In the genomic region with DNA sequence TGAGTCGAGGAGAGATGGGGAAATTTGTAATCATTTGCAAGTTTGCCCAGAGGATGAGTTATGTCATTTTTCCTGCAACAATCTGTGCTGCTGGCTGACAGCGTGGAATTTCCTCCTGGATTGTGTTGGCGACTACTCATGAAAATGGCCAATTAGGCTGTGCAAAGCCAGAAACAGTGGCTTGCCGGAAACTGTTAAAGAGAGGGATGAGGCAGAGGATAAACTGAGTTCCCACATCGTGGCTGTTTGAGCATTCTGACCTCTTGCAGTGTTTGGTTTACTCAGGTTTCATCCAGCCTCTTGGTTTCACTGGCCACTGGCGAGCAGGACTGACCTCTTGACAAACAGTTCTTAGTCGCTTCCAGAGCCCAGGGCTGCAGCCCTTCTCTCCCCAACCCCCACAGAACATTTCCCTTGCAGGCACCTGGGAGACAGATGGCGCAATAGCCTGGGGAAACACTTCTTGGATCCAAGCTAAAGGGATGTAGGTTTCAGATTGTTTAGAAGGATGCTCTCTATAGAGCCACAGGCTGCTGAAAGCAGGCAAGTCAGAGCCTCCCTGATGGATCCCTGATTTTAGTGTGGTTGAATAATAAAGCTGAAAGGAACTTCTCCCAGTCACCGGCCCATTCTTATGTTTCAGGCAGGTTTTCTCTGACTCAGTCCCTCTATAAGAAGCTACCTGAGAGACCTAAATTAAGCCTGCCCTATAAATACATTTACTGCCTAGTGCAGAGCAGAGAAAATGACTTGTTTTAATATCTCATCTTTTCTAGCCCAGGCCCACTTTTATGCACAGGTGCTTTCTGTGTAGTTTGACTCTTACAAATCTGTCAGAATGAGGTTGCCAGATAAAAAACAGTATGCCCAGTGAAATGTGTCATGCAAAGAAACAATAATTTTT, we compare ENCODE assay signal across 8 cellular contexts.
DNase-seq lines count a peak whose midpoint lies in the region; ATAC-seq and TF ChIP-seq lines count a peak whose summit lies in the region.

No MANE protein-coding gene starts in this region.

- ATAC-seq in HG03045 (IDR thresholded peaks at IDR 0.05; ENCODE audit: unreplicated experiment) = no peak
- no peak for ATAC-seq in HG03565 (IDR thresholded peaks at IDR 0.05; ENCODE audit: unreplicated experiment)
- no peak for ATAC-seq in HG02973 (IDR thresholded peaks at IDR 0.05; ENCODE audit: unreplicated experiment)
- no peak for ATAC-seq in GM18873 (IDR thresholded peaks at IDR 0.05; ENCODE audit: low FRiP score, unreplicated experiment)

- no peak for TF ChIP-seq CTCF in fibroblast of mammary gland (conservative IDR thresholded peaks at IDR 0.05; ENCODE audit: control insufficient read depth, insufficient read depth, low read depth, low read length)
- TF ChIP-seq CTCF in ovary (IDR thresholded peaks at IDR 0.05) = peak in 1 of 3 donors; percentile 14

- DNase-seq in EH (ENCODE audit: low read depth) = peak; percentile 97
- DNase-seq in NCI-H82 (lab: John Stamatoyannopoulos, UW) = peak; percentile 83
- peak; percentile 92 for DNase-seq in fibroblast of mammary gland (ENCODE audit: low read depth)
- peak; percentile 54 to 65 (median 55) for DNase-seq in ovary

- H3K4me3 ChIP-seq in fibroblast of mammary gland (ENCODE audit: control insufficient read depth, low read depth, low read length) (no peak overlapping the region), ovary (no peak overlapping the region)

- no peak for TF ChIP-seq POLR2A in ovary (IDR thresholded peaks at IDR 0.05)

- no peaks in the 10 kb centered on the region for H3K9me3 ChIP-seq in ovary

- no peak overlapping the region for H3K27ac ChIP-seq in ovary

- peaks cover 7% of the 10 kb centered on the region for H3K4me1 ChIP-seq in ovary (ENCODE audit: insufficient read depth)

- intact Hi-C loops in ovary (cut with DNase I) = no loop called here

- TF ChIP-seq EP300 in ovary (IDR thresholded peaks at IDR 0.05) = no peak

- 7 to 9% (median 7%) methylated on average over 9 of the region's 9 CpGs for WGBS in ovary, 3 donors

- H3K27me3 ChIP-seq in ovary = no peaks in the 10 kb centered on the region

- no peaks in the 10 kb centered on the region for H3K36me3 ChIP-seq in ovary
